ENCODE assay signal across 1 cellular context in the genomic region with DNA sequence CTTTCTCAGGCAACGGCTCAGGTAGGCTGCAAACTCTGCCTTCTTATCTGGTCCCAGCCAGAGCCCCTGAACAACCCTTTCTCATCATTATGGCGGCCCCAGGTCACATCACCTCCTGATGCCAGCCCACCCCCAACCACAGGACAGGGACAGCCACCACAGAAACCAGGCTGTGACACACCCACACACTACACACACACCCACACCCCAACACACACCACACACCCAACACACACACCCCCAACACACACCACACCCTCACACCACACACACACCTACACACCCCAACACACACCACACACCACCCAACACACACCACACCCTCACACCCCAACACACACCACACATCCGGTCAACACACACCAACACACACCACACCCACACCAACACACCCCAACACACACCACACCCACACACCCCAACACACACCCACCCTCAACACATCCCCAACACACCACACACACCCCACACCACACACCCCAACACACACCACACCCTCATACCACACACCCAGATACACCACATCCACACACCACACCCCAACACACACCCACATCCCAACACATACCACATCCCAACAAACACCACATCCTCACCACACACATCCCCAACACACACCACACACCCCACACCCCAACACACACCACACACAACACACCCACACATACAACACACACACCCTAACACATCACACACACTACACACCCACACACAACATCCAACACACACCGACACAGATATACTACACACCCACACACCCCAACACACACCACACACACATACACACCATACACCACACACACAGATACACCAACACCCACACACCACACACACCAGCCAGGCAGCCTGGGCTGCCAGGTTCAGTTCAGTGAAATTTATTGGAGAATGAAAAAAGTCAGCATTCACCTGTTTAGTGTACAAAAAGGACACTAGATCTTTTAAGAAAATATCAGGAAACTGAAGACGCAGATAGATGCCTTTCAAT.
A peak's percentile ranks its signal among the peaks of the same experiment; 100 is the strongest.
TF ChIP-seq lines count a peak whose summit lies in the region.

No MANE protein-coding gene starts in this region.

TF ChIP-seq in K562, 482 proteins besides CTCF, POLR2A, EP300 and RAD21 (continued from another document and continues in another):
- TF ChIP-seq, protein P1, sequence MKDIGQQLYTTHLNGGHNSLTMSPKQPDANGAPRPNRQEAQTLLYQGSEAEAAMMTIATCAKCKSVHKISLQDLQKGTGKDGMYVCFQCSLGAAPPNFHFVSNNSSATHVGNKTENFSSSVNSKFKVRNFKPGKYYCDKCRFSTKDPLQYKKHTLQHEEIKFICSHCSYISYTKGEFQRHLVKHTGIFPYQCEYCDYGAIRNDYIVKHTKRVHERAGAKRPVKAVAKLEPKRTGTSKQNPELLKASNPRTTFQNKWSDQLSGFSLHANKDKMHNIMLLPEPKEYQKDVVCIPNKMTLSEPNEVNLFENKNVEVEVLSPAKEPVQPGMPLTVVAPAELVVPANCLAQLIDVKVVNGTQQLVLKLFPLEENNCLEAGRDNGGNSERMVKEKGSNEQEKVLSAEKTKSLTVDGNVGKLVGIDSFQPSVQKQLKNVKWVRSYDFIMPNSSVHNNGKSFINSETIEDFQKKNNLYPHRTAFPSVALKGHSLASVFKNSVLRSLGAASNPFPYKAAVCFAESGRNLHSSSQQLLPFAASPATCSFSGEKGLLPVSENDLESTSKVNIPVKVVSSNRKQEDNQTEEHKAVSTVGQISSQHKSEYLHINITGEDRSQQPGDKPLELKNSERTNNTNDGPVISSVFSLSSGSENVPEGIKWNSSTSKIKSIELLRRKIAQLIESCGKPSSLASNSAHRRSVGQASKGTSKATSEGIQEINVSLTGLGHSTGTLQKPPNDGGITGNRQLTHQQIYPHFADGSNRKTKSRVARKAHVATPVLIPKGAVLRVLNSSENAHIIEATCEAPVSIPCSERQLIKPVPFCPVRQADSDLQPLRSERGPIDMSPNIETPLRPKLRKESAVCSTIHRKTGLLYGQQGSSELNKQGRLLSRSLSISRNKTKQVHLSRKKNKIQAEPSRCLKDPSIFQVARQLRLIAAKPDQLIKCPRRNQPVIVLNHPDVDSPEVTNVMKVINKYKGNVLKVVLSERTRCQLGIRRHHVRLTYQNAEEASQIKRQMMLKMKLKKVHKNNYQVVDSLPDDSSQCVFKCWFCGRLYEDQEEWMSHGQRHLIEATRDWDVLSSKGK (CRISPR knock-in tag; IDR thresholded peaks at IDR 0.05) = no peak
- TF ChIP-seq RFX7 (CRISPR knock-in tag; IDR thresholded peaks at IDR 0.05) (no peak), RFX5 (IDR thresholded peaks at IDR 0.05; ENCODE audit: low read depth, low read length) (no peak), ZNF830 (CRISPR knock-in tag; IDR thresholded peaks at IDR 0.05) (no peak), COPS2 (conservative IDR thresholded peaks at IDR 0.05) (no peak), NFIC (IDR thresholded peaks at IDR 0.05) (0 out of 2 replicates have a peak, but pooled peaks have one; percentile 6), KHSRP (IDR thresholded peaks at IDR 0.05) (no peak), BDP1 (IDR thresholded peaks at IDR 0.05; ENCODE audit: insufficient read depth, insufficient read length) (no peak), CXXC5 (CRISPR knock-in tag; IDR thresholded peaks at IDR 0.05) (no peak), GTF2F1 (IDR thresholded peaks at IDR 0.05; ENCODE audit: low read depth, low read length) (no peak), TAF7 (tag; IDR thresholded peaks at IDR 0.05) (no peak), CREBBP (IDR thresholded peaks at IDR 0.05; ENCODE audit: low read depth, low read length) (peak; percentile 33), ZNF561 (CRISPR knock-in tag; conservative IDR thresholded peaks at IDR 0.05) (no peak), L3MBTL2 (IDR thresholded peaks at IDR 0.05) (no peak), ZNF436 (CRISPR knock-in tag; IDR thresholded peaks at IDR 0.05) (no peak), DACH1 (IDR thresholded peaks at IDR 0.05; ENCODE audit: partially characterized antibody) (no peak), POLR2B (IDR thresholded peaks at IDR 0.05; ENCODE audit: low read depth, partially characterized antibody) (peak; percentile 37)
- TF ChIP-seq, protein P2, sequence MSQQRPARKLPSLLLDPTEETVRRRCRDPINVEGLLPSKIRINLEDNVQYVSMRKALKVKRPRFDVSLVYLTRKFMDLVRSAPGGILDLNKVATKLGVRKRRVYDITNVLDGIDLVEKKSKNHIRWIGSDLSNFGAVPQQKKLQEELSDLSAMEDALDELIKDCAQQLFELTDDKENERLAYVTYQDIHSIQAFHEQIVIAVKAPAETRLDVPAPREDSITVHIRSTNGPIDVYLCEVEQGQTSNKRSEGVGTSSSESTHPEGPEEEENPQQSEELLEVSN (IDR thresholded peaks at IDR 0.05; ENCODE audit: borderline replicate concordance in 1 of 2, extremely low read depth in 1 of 2, insufficient read depth in 1 of 2, insufficient read length in 1 of 2, low read depth in 1 of 2, low read length in 1 of 2, poor library complexity in 1 of 2, severe bottlenecking in 1 of 2) = no peak
- TF ChIP-seq, protein P3, sequence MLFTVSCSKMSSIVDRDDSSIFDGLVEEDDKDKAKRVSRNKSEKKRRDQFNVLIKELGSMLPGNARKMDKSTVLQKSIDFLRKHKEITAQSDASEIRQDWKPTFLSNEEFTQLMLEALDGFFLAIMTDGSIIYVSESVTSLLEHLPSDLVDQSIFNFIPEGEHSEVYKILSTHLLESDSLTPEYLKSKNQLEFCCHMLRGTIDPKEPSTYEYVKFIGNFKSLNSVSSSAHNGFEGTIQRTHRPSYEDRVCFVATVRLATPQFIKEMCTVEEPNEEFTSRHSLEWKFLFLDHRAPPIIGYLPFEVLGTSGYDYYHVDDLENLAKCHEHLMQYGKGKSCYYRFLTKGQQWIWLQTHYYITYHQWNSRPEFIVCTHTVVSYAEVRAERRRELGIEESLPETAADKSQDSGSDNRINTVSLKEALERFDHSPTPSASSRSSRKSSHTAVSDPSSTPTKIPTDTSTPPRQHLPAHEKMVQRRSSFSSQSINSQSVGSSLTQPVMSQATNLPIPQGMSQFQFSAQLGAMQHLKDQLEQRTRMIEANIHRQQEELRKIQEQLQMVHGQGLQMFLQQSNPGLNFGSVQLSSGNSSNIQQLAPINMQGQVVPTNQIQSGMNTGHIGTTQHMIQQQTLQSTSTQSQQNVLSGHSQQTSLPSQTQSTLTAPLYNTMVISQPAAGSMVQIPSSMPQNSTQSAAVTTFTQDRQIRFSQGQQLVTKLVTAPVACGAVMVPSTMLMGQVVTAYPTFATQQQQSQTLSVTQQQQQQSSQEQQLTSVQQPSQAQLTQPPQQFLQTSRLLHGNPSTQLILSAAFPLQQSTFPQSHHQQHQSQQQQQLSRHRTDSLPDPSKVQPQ (CRISPR knock-in tag; IDR thresholded peaks at IDR 0.05; ENCODE audit: borderline replicate concordance) = no peak
- TF ChIP-seq, protein P4, sequence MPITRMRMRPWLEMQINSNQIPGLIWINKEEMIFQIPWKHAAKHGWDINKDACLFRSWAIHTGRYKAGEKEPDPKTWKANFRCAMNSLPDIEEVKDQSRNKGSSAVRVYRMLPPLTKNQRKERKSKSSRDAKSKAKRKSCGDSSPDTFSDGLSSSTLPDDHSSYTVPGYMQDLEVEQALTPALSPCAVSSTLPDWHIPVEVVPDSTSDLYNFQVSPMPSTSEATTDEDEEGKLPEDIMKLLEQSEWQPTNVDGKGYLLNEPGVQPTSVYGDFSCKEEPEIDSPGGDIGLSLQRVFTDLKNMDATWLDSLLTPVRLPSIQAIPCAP (CRISPR knock-in tag; IDR thresholded peaks at IDR 0.05; ENCODE audit: borderline replicate concordance) = no peak
- TF ChIP-seq, protein P5, sequence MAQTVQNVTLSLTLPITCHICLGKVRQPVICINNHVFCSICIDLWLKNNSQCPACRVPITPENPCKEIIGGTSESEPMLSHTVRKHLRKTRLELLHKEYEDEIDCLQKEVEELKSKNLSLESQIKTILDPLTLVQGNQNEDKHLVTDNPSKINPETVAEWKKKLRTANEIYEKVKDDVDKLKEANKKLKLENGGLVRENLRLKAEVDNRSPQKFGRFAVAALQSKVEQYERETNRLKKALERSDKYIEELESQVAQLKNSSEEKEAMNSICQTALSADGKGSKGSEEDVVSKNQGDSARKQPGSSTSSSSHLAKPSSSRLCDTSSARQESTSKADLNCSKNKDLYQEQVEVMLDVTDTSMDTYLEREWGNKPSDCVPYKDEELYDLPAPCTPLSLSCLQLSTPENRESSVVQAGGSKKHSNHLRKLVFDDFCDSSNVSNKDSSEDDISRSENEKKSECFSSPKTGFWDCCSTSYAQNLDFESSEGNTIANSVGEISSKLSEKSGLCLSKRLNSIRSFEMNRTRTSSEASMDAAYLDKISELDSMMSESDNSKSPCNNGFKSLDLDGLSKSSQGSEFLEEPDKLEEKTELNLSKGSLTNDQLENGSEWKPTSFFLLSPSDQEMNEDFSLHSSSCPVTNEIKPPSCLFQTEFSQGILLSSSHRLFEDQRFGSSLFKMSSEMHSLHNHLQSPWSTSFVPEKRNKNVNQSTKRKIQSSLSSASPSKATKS (CRISPR knock-in tag; IDR thresholded peaks at IDR 0.05) = no peak
- TF ChIP-seq, protein P6, sequence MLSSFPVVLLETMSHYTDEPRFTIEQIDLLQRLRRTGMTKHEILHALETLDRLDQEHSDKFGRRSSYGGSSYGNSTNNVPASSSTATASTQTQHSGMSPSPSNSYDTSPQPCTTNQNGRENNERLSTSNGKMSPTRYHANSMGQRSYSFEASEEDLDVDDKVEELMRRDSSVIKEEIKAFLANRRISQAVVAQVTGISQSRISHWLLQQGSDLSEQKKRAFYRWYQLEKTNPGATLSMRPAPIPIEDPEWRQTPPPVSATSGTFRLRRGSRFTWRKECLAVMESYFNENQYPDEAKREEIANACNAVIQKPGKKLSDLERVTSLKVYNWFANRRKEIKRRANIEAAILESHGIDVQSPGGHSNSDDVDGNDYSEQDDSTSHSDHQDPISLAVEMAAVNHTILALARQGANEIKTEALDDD (IDR thresholded peaks at IDR 0.05) = no peak
- TF ChIP-seq, protein P7, sequence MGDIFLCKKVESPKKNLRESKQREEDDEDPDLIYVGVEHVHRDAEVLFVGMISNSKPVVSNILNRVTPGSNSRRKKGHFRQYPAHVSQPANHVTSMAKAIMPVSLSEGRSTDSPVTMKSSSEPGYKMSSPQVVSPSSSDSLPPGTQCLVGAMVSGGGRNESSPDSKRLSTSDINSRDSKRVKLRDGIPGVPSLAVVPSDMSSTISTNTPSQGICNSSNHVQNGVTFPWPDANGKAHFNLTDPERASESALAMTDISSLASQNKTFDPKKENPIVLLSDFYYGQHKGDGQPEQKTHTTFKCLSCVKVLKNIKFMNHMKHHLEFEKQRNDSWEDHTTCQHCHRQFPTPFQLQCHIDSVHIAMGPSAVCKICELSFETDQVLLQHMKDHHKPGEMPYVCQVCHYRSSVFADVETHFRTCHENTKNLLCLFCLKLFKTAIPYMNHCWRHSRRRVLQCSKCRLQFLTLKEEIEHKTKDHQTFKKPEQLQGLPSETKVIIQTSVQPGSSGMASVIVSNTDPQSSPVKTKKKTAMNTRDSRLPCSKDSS (IDR thresholded peaks at IDR 0.05; ENCODE audit: low read depth, partially characterized antibody) = no peak
- TF ChIP-seq, protein P8, sequence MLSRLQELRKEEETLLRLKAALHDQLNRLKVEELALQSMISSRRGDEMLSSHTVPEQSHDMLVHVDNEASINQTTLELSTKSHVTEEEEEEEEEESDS (CRISPR knock-in tag; IDR thresholded peaks at IDR 0.05) = no peak
- TF ChIP-seq, protein P9, sequence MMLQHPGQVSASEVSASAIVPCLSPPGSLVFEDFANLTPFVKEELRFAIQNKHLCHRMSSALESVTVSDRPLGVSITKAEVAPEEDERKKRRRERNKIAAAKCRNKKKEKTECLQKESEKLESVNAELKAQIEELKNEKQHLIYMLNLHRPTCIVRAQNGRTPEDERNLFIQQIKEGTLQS (IDR thresholded peaks at IDR 0.05) = no peak
- TF ChIP-seq, protein P9 (CRISPR knock-in tag; conservative IDR thresholded peaks at IDR 0.05) = no peak
- TF ChIP-seq, protein P10, sequence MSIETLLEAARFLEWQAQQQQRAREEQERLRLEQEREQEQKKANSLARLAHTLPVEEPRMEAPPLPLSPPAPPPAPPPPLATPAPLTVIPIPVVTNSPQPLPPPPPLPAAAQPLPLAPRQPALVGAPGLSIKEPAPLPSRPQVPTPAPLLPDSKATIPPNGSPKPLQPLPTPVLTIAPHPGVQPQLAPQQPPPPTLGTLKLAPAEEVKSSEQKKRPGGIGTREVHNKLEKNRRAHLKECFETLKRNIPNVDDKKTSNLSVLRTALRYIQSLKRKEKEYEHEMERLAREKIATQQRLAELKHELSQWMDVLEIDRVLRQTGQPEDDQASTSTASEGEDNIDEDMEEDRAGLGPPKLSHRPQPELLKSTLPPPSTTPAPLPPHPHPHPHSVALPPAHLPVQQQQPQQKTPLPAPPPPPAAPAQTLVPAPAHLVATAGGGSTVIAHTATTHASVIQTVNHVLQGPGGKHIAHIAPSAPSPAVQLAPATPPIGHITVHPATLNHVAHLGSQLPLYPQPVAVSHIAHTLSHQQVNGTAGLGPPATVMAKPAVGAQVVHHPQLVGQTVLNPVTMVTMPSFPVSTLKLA (conservative IDR thresholded peaks at IDR 0.05) = peak in 1 of 2 experiments; percentile 27; a peak in 2 of 4 replicates
- TF ChIP-seq, protein P11, sequence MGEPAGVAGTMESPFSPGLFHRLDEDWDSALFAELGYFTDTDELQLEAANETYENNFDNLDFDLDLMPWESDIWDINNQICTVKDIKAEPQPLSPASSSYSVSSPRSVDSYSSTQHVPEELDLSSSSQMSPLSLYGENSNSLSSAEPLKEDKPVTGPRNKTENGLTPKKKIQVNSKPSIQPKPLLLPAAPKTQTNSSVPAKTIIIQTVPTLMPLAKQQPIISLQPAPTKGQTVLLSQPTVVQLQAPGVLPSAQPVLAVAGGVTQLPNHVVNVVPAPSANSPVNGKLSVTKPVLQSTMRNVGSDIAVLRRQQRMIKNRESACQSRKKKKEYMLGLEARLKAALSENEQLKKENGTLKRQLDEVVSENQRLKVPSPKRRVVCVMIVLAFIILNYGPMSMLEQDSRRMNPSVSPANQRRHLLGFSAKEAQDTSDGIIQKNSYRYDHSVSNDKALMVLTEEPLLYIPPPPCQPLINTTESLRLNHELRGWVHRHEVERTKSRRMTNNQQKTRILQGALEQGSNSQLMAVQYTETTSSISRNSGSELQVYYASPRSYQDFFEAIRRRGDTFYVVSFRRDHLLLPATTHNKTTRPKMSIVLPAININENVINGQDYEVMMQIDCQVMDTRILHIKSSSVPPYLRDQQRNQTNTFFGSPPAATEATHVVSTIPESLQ (CRISPR knock-in tag; IDR thresholded peaks at IDR 0.05) = no peak
- TF ChIP-seq, protein P12, sequence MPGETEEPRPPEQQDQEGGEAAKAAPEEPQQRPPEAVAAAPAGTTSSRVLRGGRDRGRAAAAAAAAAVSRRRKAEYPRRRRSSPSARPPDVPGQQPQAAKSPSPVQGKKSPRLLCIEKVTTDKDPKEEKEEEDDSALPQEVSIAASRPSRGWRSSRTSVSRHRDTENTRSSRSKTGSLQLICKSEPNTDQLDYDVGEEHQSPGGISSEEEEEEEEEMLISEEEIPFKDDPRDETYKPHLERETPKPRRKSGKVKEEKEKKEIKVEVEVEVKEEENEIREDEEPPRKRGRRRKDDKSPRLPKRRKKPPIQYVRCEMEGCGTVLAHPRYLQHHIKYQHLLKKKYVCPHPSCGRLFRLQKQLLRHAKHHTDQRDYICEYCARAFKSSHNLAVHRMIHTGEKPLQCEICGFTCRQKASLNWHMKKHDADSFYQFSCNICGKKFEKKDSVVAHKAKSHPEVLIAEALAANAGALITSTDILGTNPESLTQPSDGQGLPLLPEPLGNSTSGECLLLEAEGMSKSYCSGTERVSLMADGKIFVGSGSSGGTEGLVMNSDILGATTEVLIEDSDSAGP (CRISPR knock-in tag; IDR thresholded peaks at IDR 0.05) = no peak
